ENCODE assay signal across 24 cellular contexts in genomic region chr10:113643183-113643582, GRCh38. TPM values are rescaled to one million over a fixed set of nuclear protein-coding genes. Genes with fewer than 3 reads are reported as not detected.
DNase-seq lines count a peak whose midpoint lies in the region; ATAC-seq, FAIRE-seq and TF ChIP-seq lines count a peak whose summit lies in the region.
"Had no signal": no experiment of that assay in that cellular context is flagged by ENCODE, and none has a peak within 500 bp of the region (broad histone marks: within the 10 kb centered on the region; RNA-seq: fewer than 3 reads in every experiment).

No MANE protein-coding gene starts in this region.

- TF ChIP-seq CTCF in A549 (IDR thresholded peaks at IDR 0.05), result no peak
- no peak for TF ChIP-seq CTCF in bronchial epithelial cell (IDR thresholded peaks at IDR 0.05; ENCODE audit: insufficient read depth, low read length, severe bottlenecking)
- no peak for TF ChIP-seq CTCF in left lung (IDR thresholded peaks at IDR 0.05)

- POLR2A ChIA-PET in A549 (lab: Yijun Ruan, JAX), result no interaction called here

- no peaks in the 10 kb centered on the region for H3K36me3 ChIP-seq in bronchial epithelial cell (ENCODE audit: control insufficient read depth, insufficient read depth, low read length)
- H3K36me3 ChIP-seq in mucosa of rectum (ENCODE audit: control insufficient read depth in 2 of 2, insufficient read depth in 2 of 2, low read length in 2 of 2), result no peaks in the 10 kb centered on the region
- H3K36me3 ChIP-seq in left lung, result no peaks in the 10 kb centered on the region
- H3K36me3 ChIP-seq: BLaER1 had no signal

- CTCF ChIA-PET in A549 (lab: Yijun Ruan, JAX), result interaction anchor here (1.6 kb wide), 1 partner anchor 27 kb away, joined by 3 read pairs; no protein-coding TSS in a partner anchor

- ATAC-seq in A549 (no peak), left lung (no peak), HG02642 (IDR thresholded peaks at IDR 0.05; ENCODE audit: poor library complexity, unreplicated experiment) (no peak)
- ATAC-seq: CD8-positive, alpha-beta T cell had no signal

- H3K4me2 ChIP-seq in A549, result no peak overlapping the region
- H3K4me2 ChIP-seq: BLaER1 had no signal

- H3K27ac ChIP-seq in A549, result no peak overlapping the region
- H3K27ac ChIP-seq in mucosa of rectum (ENCODE audit: low read depth in 2 of 2, low read length in 2 of 2), result peak overlapping the region; percentile 17 to 70
- no peak overlapping the region for H3K27ac ChIP-seq in left lung
- H3K27ac ChIP-seq: BLaER1 had no signal

- WGBS in A549 (ENCODE audit: missing lambda C conversion rate), result 7% methylated on average over 4 of the region's 4 CpGs

- H3K27me3 ChIP-seq in bronchial epithelial cell (ENCODE audit: control insufficient read depth, insufficient read depth, low read length) (no peaks in the 10 kb centered on the region), mucosa of rectum (ENCODE audit: control insufficient read depth in 2 of 2, insufficient read depth in 2 of 2, low read length in 2 of 2) (no peaks in the 10 kb centered on the region), left lung (no peaks in the 10 kb centered on the region)
- H3K27me3 ChIP-seq: BLaER1 had no signal

- FAIRE-seq in A549 (lab: Jason Lieb, UNC) (no peak), bronchial epithelial cell (lab: Jason Lieb, UNC) (no peak)
- FAIRE-seq: G401.6, GM12892, HTR-8/SVneo had no signal

- H3K4me3 ChIP-seq in A549 (no peak overlapping the region), bronchial epithelial cell (ENCODE audit: low read depth, low read length) (no peak overlapping the region), mucosa of rectum (ENCODE audit: low read length in 2 of 2) (no peak overlapping the region), left lung (no peak overlapping the region)
- H3K4me3 ChIP-seq: BLaER1 had no signal

- no peak for TF ChIP-seq RAD21 in A549 (conservative IDR thresholded peaks at IDR 0.05 in 1 of 2, IDR thresholded peaks at IDR 0.05 in 1 of 2)

- no peak for TF ChIP-seq EP300 in A549 (IDR thresholded peaks at IDR 0.05)

- H3K9ac ChIP-seq in mucosa of rectum (ENCODE audit: low read depth in 1 of 2, low read length in 2 of 2), result no peak overlapping the region
- H3K9ac ChIP-seq: BLaER1 had no signal

- peaks cover 7% of the 10 kb centered on the region; the same call in 2 of the 3 replicates for H3K4me1 ChIP-seq in A549
- H3K4me1 ChIP-seq in mucosa of rectum (ENCODE audit: control insufficient read depth in 2 of 2, insufficient read depth in 2 of 2, low read length in 2 of 2), result peaks cover 15 to 27% of the 10 kb centered on the region in 2 donors
- peaks cover 0 to 4% of the 10 kb centered on the region in 2 donors for H3K4me1 ChIP-seq in left lung
- H3K4me1 ChIP-seq: BLaER1 had no signal

- no peaks in the 10 kb centered on the region; the same call in 2 of the 3 replicates for H3K9me3 ChIP-seq in A549
- no peaks in the 10 kb centered on the region for H3K9me3 ChIP-seq in mucosa of rectum (ENCODE audit: control insufficient read depth in 2 of 2, low read length in 2 of 2)
- H3K9me3 ChIP-seq in left lung, result no peaks in the 10 kb centered on the region
- H3K9me3 ChIP-seq: BLaER1 had no signal

- intact Hi-C loops in left lung (cut with DNase I), result no loop called here

- TF ChIP-seq POLR2A in A549 (IDR thresholded peaks at IDR 0.05; ENCODE audit: low read length), result no peak

- no peak for DNase-seq in A549 (ENCODE audit: low read depth in 1 of 2, low spot score in 1 of 2)
- peak; percentile 2 for DNase-seq in HT-29 (ENCODE audit: low spot score)
- peak; percentile 61 for DNase-seq in bronchial epithelial cell (ENCODE audit: low read depth)
- no peak for DNase-seq in left lung
- no peak for DNase-seq in AG08395 (ENCODE audit: low spot score)
- DNase-seq: CD8-positive, alpha-beta T cell; GOT3; HCEC 1CT; KG1; NCI-H1092 treated with DMSO at 0.1 percent for 48 hours; NCI-H1436 treated with DMSO at 0.1 percent for 48 hours; NCI-H1930; NCI-H2171 treated with DMSO at 0.1 percent for 48 hours; NCI-H524 treated with DMSO at 0.1 percent for 48 hours; NCI-H82; Right ventricle myocardium superior had no signal

TF ChIP-seq in A549, 52 proteins besides CTCF, POLR2A, EP300 and RAD21:
- TF ChIP-seq CBX8 (IDR thresholded peaks at IDR 0.05) (0 out of 2 replicates have a peak, but pooled peaks have one; percentile 40), HOXB13 (CRISPR knock-in tag; IDR thresholded peaks at IDR 0.05; ENCODE audit: low read depth) (no peak)
TF ChIP-seq in A549: peak in this region for 1.

RNA-seq across cellular contexts. Expression of gene NRAP, which starts 20.7 kb away (rescaled TPM):
- polyA plus RNA-seq in A549 (2011; rRNA removed) (not detected in 2 replicates), A549 (2017; fragmentation: RNase III; extraction: RNeasy Plus Mini Kit Qiagen cat#74134 plus additional on column Dnase treatment) (not detected in 3 replicates)
- not detected in 2 replicates for polyA plus RNA-seq in A549 (2012; cell fraction: cytosol; rRNA removed)
- polyA plus RNA-seq in A549 (2012; cell fraction: nucleus; rRNA removed), result not detected in 2 replicates
- not detected in 2 replicates for polyA minus RNA-seq in A549 (2011; rRNA and poly(A)+ RNA removed)
- total RNA-seq in HT-29 (2014; rRNA removed; shearing (Covaris generic)), result not detected in 2 replicates
- total RNA-seq in bronchial epithelial cell (not detected in 2 replicates), left lung (under 1 TPM; 0.09 to 0.26 TPM)
- total RNA-seq: CD8-positive, alpha-beta T cell; Daoy; OCI-LY7 had no signal

RNA-seq across cellular contexts. Expression of gene CASP7, which starts 36.5 kb away (rescaled TPM):
- polyA plus RNA-seq in A549 (2011; rRNA removed) (27.0 and 29.7 TPM in 2 replicates), A549 (2017; fragmentation: RNase III; extraction: RNeasy Plus Mini Kit Qiagen cat#74134 plus additional on column Dnase treatment) (21.4 to 23.9 TPM (median 22.6 TPM) in 3 replicates)
- 12.1 and 12.6 TPM in 2 replicates for polyA plus RNA-seq in A549 (2012; cell fraction: cytosol; rRNA removed)
- polyA plus RNA-seq in A549 (2012; cell fraction: nucleus; rRNA removed), result 6.2 and 8.6 TPM in 2 replicates
- 11.2 and 14.1 TPM in 2 replicates for polyA minus RNA-seq in A549 (2011; rRNA and poly(A)+ RNA removed)
- total RNA-seq in HT-29 (2014; rRNA removed; shearing (Covaris generic)), result 22.2 TPM in 2 replicates
- total RNA-seq in bronchial epithelial cell (10.0 and 12.8 TPM in 2 replicates), left lung (10 to 100 TPM; 34.0 to 39.1 TPM)

Comparison
In these comparisons a context has a peak if more than half of its experiments do, and no peak if none do; other contexts are left out.
1. DNase-seq: peak in HT-29 (single experiment) and bronchial epithelial cell (single experiment); none in A549 (0 of 2), left lung (0 of 2) and AG08395 (single experiment).
2. H3K27ac ChIP-seq: peak in mucosa of rectum (2 of 2); none in A549 (0 of 2) and left lung (0 of 2).